ENCODE assay signal across 1 cellular context in genomic region chr19:56637976-56638555, GRCh38.
TF ChIP-seq lines count a peak whose summit lies in the region.

No MANE protein-coding gene starts in this region.

TF ChIP-seq in K562, 482 proteins besides CTCF, POLR2A, EP300 and RAD21 (continued from another document and continues in another):
- TF ChIP-seq, protein P1, sequence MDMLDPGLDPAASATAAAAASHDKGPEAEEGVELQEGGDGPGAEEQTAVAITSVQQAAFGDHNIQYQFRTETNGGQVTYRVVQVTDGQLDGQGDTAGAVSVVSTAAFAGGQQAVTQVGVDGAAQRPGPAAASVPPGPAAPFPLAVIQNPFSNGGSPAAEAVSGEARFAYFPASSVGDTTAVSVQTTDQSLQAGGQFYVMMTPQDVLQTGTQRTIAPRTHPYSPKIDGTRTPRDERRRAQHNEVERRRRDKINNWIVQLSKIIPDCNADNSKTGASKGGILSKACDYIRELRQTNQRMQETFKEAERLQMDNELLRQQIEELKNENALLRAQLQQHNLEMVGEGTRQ (CRISPR knock-in tag; IDR thresholded peaks at IDR 0.05) = peak; percentile 64
- TF ChIP-seq NCOA6 (IDR thresholded peaks at IDR 0.05) (peak; percentile 94), ZNF584 (CRISPR knock-in tag; IDR thresholded peaks at IDR 0.05; ENCODE audit: low read depth) (peak; percentile 71; the same call in 1 of the 2 replicates), ZNF644 (tag; IDR thresholded peaks at IDR 0.05; ENCODE audit: low read depth) (peak; percentile 84; the same call in 1 of the 2 replicates), TAF1 (IDR thresholded peaks at IDR 0.05; ENCODE audit: control insufficient read depth, extremely low read depth, insufficient read depth, low read length, severe bottlenecking) (no peak), TEAD2 (tag; IDR thresholded peaks at IDR 0.05) (no peak), FOXP1 (CRISPR knock-in tag; IDR thresholded peaks at IDR 0.05) (peak; percentile 47; the same call in 1 of the 2 replicates), EGR1 (conservative IDR thresholded peaks at IDR 0.05) (no peak), ZNF24 (IDR thresholded peaks at IDR 0.05) (peak; percentile 65; the same call in 1 of the 2 replicates), YBX1 (IDR thresholded peaks at IDR 0.05) (no peak), CHAMP1 (IDR thresholded peaks at IDR 0.05) (0 out of 2 replicates have a peak, but pooled peaks have one; percentile 32), ZMIZ1 (IDR thresholded peaks at IDR 0.05; ENCODE audit: low read depth in 2 of 2, low read length in 2 of 2) (no peak), ETV5 (CRISPR knock-in tag; IDR thresholded peaks at IDR 0.05; ENCODE audit: low read depth) (peak; percentile 79; the same call in 1 of the 2 replicates), BRD4 (IDR thresholded peaks at IDR 0.05) (no peak), NKRF (IDR thresholded peaks at IDR 0.05; ENCODE audit: borderline replicate concordance) (0 out of 2 replicates have a peak, but pooled peaks have one; percentile 31), SIN3A (IDR thresholded peaks at IDR 0.05; ENCODE audit: borderline replicate concordance in 2 of 2, control insufficient read depth in 1 of 2, low read depth in 2 of 2, low read length in 2 of 2) (peak in 1 of 2 experiments; percentile 96; a peak in 2 of 4 replicates), FUS (optimal IDR thresholded peaks at IDR 0.05; ENCODE audit: low read depth, low read length) (no peak), ZNF3 (CRISPR knock-in tag; IDR thresholded peaks at IDR 0.05) (no peak), OTX1 (CRISPR knock-in tag; IDR thresholded peaks at IDR 0.05) (no peak), MIER1 (IDR thresholded peaks at IDR 0.05; ENCODE audit: low read depth) (peak; percentile 95), ILF3 (IDR thresholded peaks at IDR 0.05; ENCODE audit: borderline replicate concordance) (no peak), HCFC1 (IDR thresholded peaks at IDR 0.05; ENCODE audit: low read depth, low read length) (0 out of 2 replicates have a peak, but pooled peaks have one; percentile 19), ZNF511 (CRISPR knock-in tag; IDR thresholded peaks at IDR 0.05) (peak; percentile 99), ZNF408 (CRISPR knock-in tag; IDR thresholded peaks at IDR 0.05; ENCODE audit: low read depth) (no peak), DMBX1 (CRISPR knock-in tag; IDR thresholded peaks at IDR 0.05; ENCODE audit: borderline replicate concordance) (peak; percentile 91; the same call in 1 of the 2 replicates), GTF2E2 (tag; IDR thresholded peaks at IDR 0.05) (no peak), RREB1 (CRISPR knock-in tag; IDR thresholded peaks at IDR 0.05) (no peak), CXXC5 (CRISPR knock-in tag; IDR thresholded peaks at IDR 0.05) (peak; percentile 65), STAG1 (CRISPR knock-in tag; IDR thresholded peaks at IDR 0.05; ENCODE audit: borderline replicate concordance) (peak; percentile 88), MECOM (CRISPR knock-in tag; IDR thresholded peaks at IDR 0.05) (0 out of 2 replicates have a peak, but pooled peaks have one; percentile 69), ATF2 (CRISPR knock-in tag; IDR thresholded peaks at IDR 0.05) (peak; percentile 51; the same call in 1 of the 2 replicates), MYC (IDR thresholded peaks at IDR 0.05; ENCODE audit: low read depth, low read length) (no peak), MYC (CRISPR knock-in tag; IDR thresholded peaks at IDR 0.05; ENCODE audit: borderline replicate concordance, low read depth) (no peak), MAFG (tag; conservative IDR thresholded peaks at IDR 0.05) (no peak), SRSF3 (IDR thresholded peaks at IDR 0.05; ENCODE audit: insufficient read depth, low read length) (no peak), ZNF551 (CRISPR knock-in tag; IDR thresholded peaks at IDR 0.05) (no peak), ZNF740 (CRISPR knock-in tag; IDR thresholded peaks at IDR 0.05) (no peak), ZNF740 (tag; IDR thresholded peaks at IDR 0.05) (no peak), EHMT2 (IDR thresholded peaks at IDR 0.05) (peak; percentile 100), RNF2 (IDR thresholded peaks at IDR 0.05) (no peak), GABPA (tag; conservative IDR thresholded peaks at IDR 0.05; ENCODE audit: low read depth) (no peak), FOXJ3 (CRISPR knock-in tag; IDR thresholded peaks at IDR 0.05) (peak; percentile 82)
- TF ChIP-seq, protein P2, sequence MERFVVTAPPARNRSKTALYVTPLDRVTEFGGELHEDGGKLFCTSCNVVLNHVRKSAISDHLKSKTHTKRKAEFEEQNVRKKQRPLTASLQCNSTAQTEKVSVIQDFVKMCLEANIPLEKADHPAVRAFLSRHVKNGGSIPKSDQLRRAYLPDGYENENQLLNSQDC (CRISPR knock-in tag; IDR thresholded peaks at IDR 0.05) = no peak
- TF ChIP-seq, protein P3, sequence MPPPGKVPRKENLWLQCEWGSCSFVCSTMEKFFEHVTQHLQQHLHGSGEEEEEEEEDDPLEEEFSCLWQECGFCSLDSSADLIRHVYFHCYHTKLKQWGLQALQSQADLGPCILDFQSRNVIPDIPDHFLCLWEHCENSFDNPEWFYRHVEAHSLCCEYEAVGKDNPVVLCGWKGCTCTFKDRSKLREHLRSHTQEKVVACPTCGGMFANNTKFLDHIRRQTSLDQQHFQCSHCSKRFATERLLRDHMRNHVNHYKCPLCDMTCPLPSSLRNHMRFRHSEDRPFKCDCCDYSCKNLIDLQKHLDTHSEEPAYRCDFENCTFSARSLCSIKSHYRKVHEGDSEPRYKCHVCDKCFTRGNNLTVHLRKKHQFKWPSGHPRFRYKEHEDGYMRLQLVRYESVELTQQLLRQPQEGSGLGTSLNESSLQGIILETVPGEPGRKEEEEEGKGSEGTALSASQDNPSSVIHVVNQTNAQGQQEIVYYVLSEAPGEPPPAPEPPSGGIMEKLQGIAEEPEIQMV (tag; conservative IDR thresholded peaks at IDR 0.05; ENCODE audit: low read depth) = 0 out of 2 replicates have a peak, but pooled peaks have one; percentile 22
